In genomic region chr20:34109442-34109841, GRCh38 we compare ENCODE assay signal across 12 cellular contexts. TPM values are rescaled to one million over a fixed set of nuclear protein-coding genes. Genes with fewer than 3 reads are reported as not detected.
DNase-seq lines count a peak whose midpoint lies in the region; ATAC-seq and TF ChIP-seq lines count a peak whose summit lies in the region.
"Had no signal": no experiment of that assay in that cellular context is flagged by ENCODE, and none has a peak within 500 bp of the region (broad histone marks: within the 10 kb centered on the region; RNA-seq: fewer than 3 reads in every experiment).

No MANE protein-coding gene starts in this region.

- H3K27ac Mint-ChIP-seq in GM23338 (no peak overlapping the region), mesothelial cell of epicardium (peak overlapping the region; percentile 71)
- H3K27ac Mint-ChIP-seq in activated T-helper 1 cell treated with anti-CD3 and anti-CD28 coated beads, Interleukin-12 subunit alpha, Interleukin-12 subunit beta, Interleukin-2, Interleukin-4 antibody, amounts not matched to agents 30 ng/mL and 10 ng/mL and 1 ng/mL, durations not matched to agents 14 hours and 24 hours and 36 hours = no peak overlapping the region

- peaks cover 75% of the 10 kb centered on the region for H3K79me2 ChIP-seq in GM23338 (replicated peaks; ENCODE audit: insufficient read depth)

- H3K36me3 ChIP-seq in BLaER1 (peaks cover 59% of the 10 kb centered on the region), GM23338 (ENCODE audit: insufficient read depth) (peaks cover 31% of the 10 kb centered on the region)

- H3F3A ChIP-seq in GM23338 (replicated peaks; ENCODE audit: low read depth) = no peaks in the 10 kb centered on the region; the same call in none of the 2 replicates

- H3K27me3 Mint-ChIP-seq in GM23338 (ENCODE audit: insufficient read depth, low read depth, poor library complexity) (peaks cover 18% of the 10 kb centered on the region), mesothelial cell of epicardium (ENCODE audit: low read depth) (no peaks in the 10 kb centered on the region)
- peaks cover 1% of the 10 kb centered on the region for H3K27me3 Mint-ChIP-seq in activated T-helper 1 cell treated with anti-CD3 and anti-CD28 coated beads, Interleukin-12 subunit alpha, Interleukin-12 subunit beta, Interleukin-2, Interleukin-4 antibody, amounts not matched to agents 30 ng/mL and 10 ng/mL and 1 ng/mL, durations not matched to agents 14 hours and 24 hours and 36 hours (ENCODE audit: insufficient read depth)

- H3K9ac ChIP-seq in BLaER1 = peak overlapping the region; percentile 98; the same call in 1 of the 2 replicates

- H3K9me3 ChIP-seq in BLaER1 = no peaks in the 10 kb centered on the region
- H3K9me3 ChIP-seq: right atrium auricular region, testis had no signal

- H3K4me3 Mint-ChIP-seq in GM23338 (peak overlapping the region; percentile 97), mesothelial cell of epicardium (peak overlapping the region; percentile 28)
- H3K4me3 Mint-ChIP-seq in activated T-helper 1 cell treated with anti-CD3 and anti-CD28 coated beads, Interleukin-12 subunit alpha, Interleukin-12 subunit beta, Interleukin-2, Interleukin-4 antibody, amounts not matched to agents 30 ng/mL and 10 ng/mL and 1 ng/mL, durations not matched to agents 14 hours and 24 hours and 36 hours = peak overlapping the region; percentile 54

- H3K36me3 Mint-ChIP-seq in GM23338 (ENCODE audit: low read depth) = peaks cover 65% of the 10 kb centered on the region
- H3K36me3 Mint-ChIP-seq in activated T-helper 1 cell treated with anti-CD3 and anti-CD28 coated beads, Interleukin-12 subunit alpha, Interleukin-12 subunit beta, Interleukin-2, Interleukin-4 antibody, amounts not matched to agents 30 ng/mL and 10 ng/mL and 1 ng/mL, durations not matched to agents 14 hours and 24 hours and 36 hours (ENCODE audit: low read depth) = peaks cover 50% of the 10 kb centered on the region
- peaks cover 16% of the 10 kb centered on the region for H3K36me3 Mint-ChIP-seq in mesothelial cell of epicardium

- H3K9me3 Mint-ChIP-seq in GM23338 = no peaks in the 10 kb centered on the region
- H3K9me3 Mint-ChIP-seq in activated T-helper 1 cell treated with anti-CD3 and anti-CD28 coated beads, Interleukin-12 subunit alpha, Interleukin-12 subunit beta, Interleukin-2, Interleukin-4 antibody, amounts not matched to agents 30 ng/mL and 10 ng/mL and 1 ng/mL, durations not matched to agents 14 hours and 24 hours and 36 hours = no peaks in the 10 kb centered on the region
- H3K9me3 Mint-ChIP-seq in mesothelial cell of epicardium = no peaks in the 10 kb centered on the region

- no peak for TF ChIP-seq CTCF in GM23338 (conservative IDR thresholded peaks at IDR 0.05; ENCODE audit: low read depth in 2 of 2)
- TF ChIP-seq CTCF in mesothelial cell of epicardium (IDR thresholded peaks at IDR 0.05; ENCODE audit: unreplicated experiment) = no peak

- DNase-seq in GM23338 (ENCODE audit: low spot score) (no peak), mesothelial cell of epicardium (ENCODE audit: low spot score in 2 of 2, unreplicated experiment in 2 of 2) (no peak), NCI-H748 (lab: John Stamatoyannopoulos, UW; ENCODE audit: unreplicated experiment) (no peak), cardiac septum (ENCODE audit: low spot score) (no peak), NCI-H345 treated with DMSO at 0.1 percent for 48 hours (lab: John Stamatoyannopoulos, UW; ENCODE audit: unreplicated experiment) (no peak)
- no peak for DNase-seq in activated T-helper 1 cell treated with anti-CD3 and anti-CD28 coated beads, Interleukin-12 subunit alpha, Interleukin-12 subunit beta, Interleukin-2, Interleukin-4 antibody, amounts not matched to agents 30 ng/mL and 10 ng/mL and 1 ng/mL, durations not matched to agents 14 hours and 24 hours and 36 hours (ENCODE audit: low spot score)
- DNase-seq: NCI-H446, testis, WERI-Rb-1 had no signal

- H3K4me1 ChIP-seq in BLaER1 (peaks cover 43% of the 10 kb centered on the region), GM23338 (ENCODE audit: insufficient read depth) (peaks cover 17% of the 10 kb centered on the region)

- H3K4me3 ChIP-seq in BLaER1 = 0 out of 2 replicates have a peak overlapping the region, but pooled peaks have one; percentile 93
- peak overlapping the region; percentile 89 for H3K4me3 ChIP-seq in GM23338
- H3K4me3 ChIP-seq: right atrium auricular region, testis had no signal

- H3K27ac ChIP-seq in BLaER1 = no peak overlapping the region
- H3K27ac ChIP-seq in GM23338 (ENCODE audit: low read depth) = no peak overlapping the region
- H3K27ac ChIP-seq: right atrium auricular region, testis, WERI-Rb-1 had no signal

- H4K20me1 ChIP-seq in BLaER1 (peaks cover 72% of the 10 kb centered on the region), GM23338 (replicated peaks; ENCODE audit: insufficient read depth) (peaks cover 61% of the 10 kb centered on the region)

- no peak for ATAC-seq in GM23338
- ATAC-seq in HG02973 (IDR thresholded peaks at IDR 0.05; ENCODE audit: unreplicated experiment) = no peak

- no peaks in the 10 kb centered on the region for H3K9me2 ChIP-seq in GM23338 (ENCODE audit: insufficient read depth)

- H3K27me3 ChIP-seq in BLaER1 = no peaks in the 10 kb centered on the region
- H3K27me3 ChIP-seq in GM23338 (ENCODE audit: insufficient read depth) = no peaks in the 10 kb centered on the region
- H3K27me3 ChIP-seq: right atrium auricular region, testis had no signal

- no peak overlapping the region for H2AFZ ChIP-seq in GM23338

- H3K4me2 ChIP-seq in BLaER1 (peak overlapping the region; percentile 84), GM23338 (peak overlapping the region; percentile 95)

- H3K4me1 Mint-ChIP-seq in GM23338 = peaks cover 24% of the 10 kb centered on the region
- H3K4me1 Mint-ChIP-seq in activated T-helper 1 cell treated with anti-CD3 and anti-CD28 coated beads, Interleukin-12 subunit alpha, Interleukin-12 subunit beta, Interleukin-2, Interleukin-4 antibody, amounts not matched to agents 30 ng/mL and 10 ng/mL and 1 ng/mL, durations not matched to agents 14 hours and 24 hours and 36 hours (ENCODE audit: low read depth) = peaks cover 71% of the 10 kb centered on the region
- peaks cover 33% of the 10 kb centered on the region for H3K4me1 Mint-ChIP-seq in mesothelial cell of epicardium

- intact Hi-C loops in activated T-helper 1 cell treated with anti-CD3 and anti-CD28 coated beads, Interleukin-12 subunit alpha, Interleukin-12 subunit beta, Interleukin-2, Interleukin-4 antibody, amounts not matched to agents 30 ng/mL and 10 ng/mL and 1 ng/mL, durations not matched to agents 14 hours and 24 hours and 36 hours (cut with micrococcal nuclease) = no loop called here
- intact Hi-C loops in cardiac septum (cut with DNase I) = no loop called here

TF ChIP-seq in GM23338, 12 proteins besides CTCF, POLR2A, EP300 and RAD21 (continues in another document):
- TF ChIP-seq EZH2 (IDR thresholded peaks at IDR 0.05; ENCODE audit: low read depth, unreplicated experiment) (no peak), POLR2AphosphoS5 (IDR thresholded peaks at IDR 0.05; ENCODE audit: low read depth) (no peak), STAT1 (IDR thresholded peaks at IDR 0.05; ENCODE audit: unreplicated experiment) (no peak), EZH2phosphoT487 (IDR thresholded peaks at IDR 0.05; ENCODE audit: unreplicated experiment) (no peak)

RNA-seq across cellular contexts. Expression of gene EIF2S2, which starts 2.6 kb away (rescaled TPM):
- 117 and 124 TPM in 2 replicates for total RNA-seq in GM23338 (2014; rRNA removed; shearing (Covaris generic))
- 190 and 194 TPM in 2 replicates for polyA plus RNA-seq in GM23338 (2016; fragmentation: Nextera tagmentation; extraction: Ambion mirVana)
- 99.8 and 105 TPM in 2 replicates for total RNA-seq in activated T-helper 1 cell treated with anti-CD3 and anti-CD28 coated beads, Interleukin-12 subunit alpha, Interleukin-12 subunit beta, Interleukin-2, Interleukin-4 antibody, amounts not matched to agents 30 ng/mL and 10 ng/mL and 1 ng/mL, durations not matched to agents 14 hours and 24 hours and 36 hours
- total RNA-seq in mesothelial cell of epicardium (45.5 to 46.7 TPM (median 46.1 TPM) in 3 replicates), cardiac septum (38.3 TPM)

Comparison
In these comparisons a context has a peak if more than half of its experiments do, and no peak if none do; other contexts are left out.
1. H3K4me3 Mint-ChIP-seq: peak in every context shown above with its lines; median percentile 97 in GM23338; 54 in activated T-helper 1 cell treated with anti-CD3 and anti-CD28 coated beads, Interleukin-12 subunit alpha, Interleukin-12 subunit beta, Interleukin-2, Interleukin-4 antibody, amounts not matched to agents 30 ng/mL and 10 ng/mL and 1 ng/mL, durations not matched to agents 14 hours and 24 hours and 36 hours; 28 in mesothelial cell of epicardium.